In genomic region chr7:54796853-54797252, GRCh38 we compare ENCODE assay signal across 24 cellular contexts.
"Had no signal": no experiment of that assay in that cellular context is flagged by ENCODE, and none has a peak within 500 bp of the region (broad histone marks: within the 10 kb centered on the region; RNA-seq: fewer than 3 reads in every experiment).

No MANE protein-coding gene starts in this region.

- H3K27ac Mint-ChIP-seq: effector memory CD8-positive, alpha-beta T cell; memory B cell; natural killer cell; neural progenitor cell; stimulated activated effector memory CD8-positive, alpha-beta T cell treated with anti-CD3 and anti-CD28 coated beads, Interleukin-12 subunit alpha, Interleukin-12 subunit beta, amount 100 ng/mL, for 72 hours had no signal

- H2AFZ ChIP-seq: hepatocyte, neural progenitor cell had no signal

- H3K27ac ChIP-seq: esophagus squamous epithelium, heart left ventricle, hepatocyte, neural progenitor cell, prostate gland, right atrium auricular region, sigmoid colon, stomach, thyroid gland had no signal

- H3K36me3 ChIP-seq: esophagus squamous epithelium, heart left ventricle, neural progenitor cell, prostate gland, right atrium auricular region, sigmoid colon, stomach, thyroid gland had no signal

- H3K4me2 ChIP-seq: hepatocyte, neural progenitor cell had no signal

- DNase-seq: cortex of kidney; effector memory CD8-positive, alpha-beta T cell; erythroblast; esophagus squamous epithelium; heart left ventricle; kidney; natural killer cell; sigmoid colon; stimulated activated CD4-positive, alpha-beta T cell treated with anti-CD3 and anti-CD28 coated beads, Interleukin-2, amount 100 ng/mL, for 24 hours; stimulated activated CD4-positive, alpha-beta T cell treated with anti-CD3 and anti-CD28 coated beads, Interleukin-4, amount 100 ng/mL, for 24 hours; stimulated activated naive CD4-positive, alpha-beta T cell treated with Interleukin-2 at 50 U/mL for 16 hours; stomach; thyroid gland; trophoblast cell had no signal

- H3K4me1 ChIP-seq: esophagus squamous epithelium, neural progenitor cell, prostate gland, right atrium auricular region, sigmoid colon, stomach, thyroid gland had no signal

- H3K4me3 Mint-ChIP-seq: effector memory CD8-positive, alpha-beta T cell; memory B cell; natural killer cell; neural progenitor cell; stimulated activated effector memory CD8-positive, alpha-beta T cell treated with anti-CD3 and anti-CD28 coated beads, Interleukin-12 subunit alpha, Interleukin-12 subunit beta, amount 100 ng/mL, for 72 hours had no signal

- H3K9me3 ChIP-seq: esophagus squamous epithelium, heart left ventricle, prostate gland, right atrium auricular region, sigmoid colon, stomach, thyroid gland had no signal

- H3K27me3 ChIP-seq: esophagus squamous epithelium, heart left ventricle, hepatocyte, neural progenitor cell, right atrium auricular region, sigmoid colon, stomach, thyroid gland had no signal

- FAIRE-seq: endometrium, frontal cortex, kidney had no signal

- H3K9me3 Mint-ChIP-seq: effector memory CD8-positive, alpha-beta T cell; natural killer cell; stimulated activated effector memory CD8-positive, alpha-beta T cell treated with anti-CD3 and anti-CD28 coated beads, Interleukin-12 subunit alpha, Interleukin-12 subunit beta, amount 100 ng/mL, for 72 hours had no signal

- H3K9ac ChIP-seq: neural progenitor cell had no signal

- H3K4me1 Mint-ChIP-seq: memory B cell; natural killer cell; neural progenitor cell; stimulated activated effector memory CD8-positive, alpha-beta T cell treated with anti-CD3 and anti-CD28 coated beads, Interleukin-12 subunit alpha, Interleukin-12 subunit beta, amount 100 ng/mL, for 72 hours had no signal

- ATAC-seq: effector memory CD8-positive, alpha-beta T cell; heart left ventricle; left lobe of liver; natural killer cell had no signal

- H3K4me3 ChIP-seq: esophagus squamous epithelium, heart left ventricle, hepatocyte, lung, neural progenitor cell, prostate gland, right atrium auricular region, sigmoid colon, stomach, thyroid gland had no signal

- H3K36me3 Mint-ChIP-seq: memory B cell; natural killer cell; neural progenitor cell; stimulated activated effector memory CD8-positive, alpha-beta T cell treated with anti-CD3 and anti-CD28 coated beads, Interleukin-12 subunit alpha, Interleukin-12 subunit beta, amount 100 ng/mL, for 72 hours had no signal
